ENCODE assay signal across 16 cellular contexts in the genomic region with DNA sequence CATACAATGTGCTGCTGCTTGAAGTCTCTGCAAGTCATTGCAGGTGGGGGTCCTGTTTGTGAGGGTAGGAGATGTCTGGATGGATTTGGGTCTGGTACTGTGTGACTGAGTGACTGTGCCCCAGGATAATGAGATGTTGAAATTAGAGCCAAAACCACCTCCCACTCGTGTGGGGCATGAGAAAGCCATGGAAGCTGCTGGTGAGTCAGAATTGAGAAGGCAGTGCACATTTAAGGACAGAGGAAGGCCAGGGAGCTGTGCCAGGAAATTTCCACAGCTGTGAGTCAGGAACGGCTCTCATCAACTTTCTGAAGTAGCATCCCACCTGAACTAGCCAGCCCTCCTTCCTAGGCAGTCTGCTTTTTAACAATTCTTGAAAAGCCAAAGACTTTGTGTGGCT.
DNase-seq lines count a peak whose midpoint lies in the region; ATAC-seq, FAIRE-seq and TF ChIP-seq lines count a peak whose summit lies in the region.
"Had no signal": no experiment of that assay in that cellular context is flagged by ENCODE, and none has a peak within 500 bp of the region (broad histone marks: within the 10 kb centered on the region; RNA-seq: fewer than 3 reads in every experiment).

No MANE protein-coding gene starts in this region.

- FAIRE-seq in keratinocyte (lab: Jason Lieb, UNC) (peak; percentile 73), GM12892 (lab: Jason Lieb, UNC) (no peak)
- FAIRE-seq: kidney had no signal

- no peaks in the 10 kb centered on the region for H3K9me3 ChIP-seq in keratinocyte (ENCODE audit: control insufficient read depth, low read depth, low read length)
- H3K9me3 ChIP-seq: neutrophil had no signal

- TF ChIP-seq POLR2A in GM12892 (IDR thresholded peaks at IDR 0.05; ENCODE audit: low read depth, low read length): no peak

- dilution Hi-C loops in keratinocyte (cut with MboI; ENCODE audit: extremely low pct_ligation_motif_present, low sequenced_read_pairs): no loop called here

- CTCF ChIA-PET in AG04449 (lab: Yijun Ruan, JAX): no interaction called here

- H2AFZ ChIP-seq in keratinocyte (ENCODE audit: control insufficient read depth, low read length): no peak overlapping the region

- H3K9ac ChIP-seq in keratinocyte (ENCODE audit: control insufficient read depth, extremely low read depth, insufficient read depth, low read length): no peak overlapping the region

- no peak for ATAC-seq in HG03571 (IDR thresholded peaks at IDR 0.05; ENCODE audit: unreplicated experiment)
- ATAC-seq: stimulated activated naive CD8-positive, alpha-beta T cell treated with anti-CD3 and anti-CD28 coated beads, Interleukin-15, Interleukin-2, amounts not matched to agents 100 U/mL and 50 U/mL, for 24 hours had no signal

- no peaks in the 10 kb centered on the region for H3K36me3 ChIP-seq in keratinocyte (ENCODE audit: control insufficient read depth in 2 of 2, extremely low read depth in 1 of 2, insufficient read depth in 2 of 2, low read length in 2 of 2)
- H3K36me3 ChIP-seq: neutrophil had no signal

- H3K9me1 ChIP-seq in keratinocyte (ENCODE audit: control insufficient read depth, extremely low read depth, insufficient read depth, low read length): no peaks in the 10 kb centered on the region

- TF ChIP-seq CTCF in AG04449 (IDR thresholded peaks at IDR 0.05; ENCODE audit: insufficient read depth, low read length, missing control alignments): no peak
- TF ChIP-seq CTCF in astrocyte of the spinal cord (IDR thresholded peaks at IDR 0.05; ENCODE audit: low read depth, low read length): no peak
- TF ChIP-seq CTCF in keratinocyte (optimal IDR thresholded peaks at IDR 0.05 in 1 of 3, IDR thresholded peaks at IDR 0.05 in 1 of 3, conservative IDR thresholded peaks at IDR 0.05 in 1 of 3; ENCODE audit: extremely low read depth in 1 of 3, insufficient read depth in 2 of 3, low read length in 3 of 3): no peak

- in situ Hi-C loops in astrocyte of the spinal cord (cut with HindIII; ENCODE audit: low sequenced_read_pairs): no loop called here

- H4K20me1 ChIP-seq in keratinocyte (ENCODE audit: control insufficient read depth, extremely low read depth, insufficient read depth, low read length): no peaks in the 10 kb centered on the region

- H3K27ac ChIP-seq in keratinocyte (ENCODE audit: control insufficient read depth, insufficient read depth, low read length): no peak overlapping the region
- H3K27ac ChIP-seq: neutrophil had no signal

- no peak overlapping the region for H3K4me3 ChIP-seq in AG04449 (ENCODE audit: low read depth, low read length)
- no peak overlapping the region for H3K4me3 ChIP-seq in astrocyte of the spinal cord (ENCODE audit: low read depth, low read length)
- H3K4me3 ChIP-seq in keratinocyte (ENCODE audit: control insufficient read depth in 2 of 3, extremely low read depth in 1 of 3, insufficient read depth in 2 of 3, low read depth in 1 of 3, low read length in 3 of 3): no peak overlapping the region

- no peak overlapping the region for H3K4me2 ChIP-seq in keratinocyte (ENCODE audit: control insufficient read depth, extremely low read depth, insufficient read depth, low read depth, low read length)

- DNase-seq in AG04449 (ENCODE audit: low read depth, low spot score): peak; percentile 31
- DNase-seq in HS-27A (ENCODE audit: low read depth): peak; percentile 39
- DNase-seq in astrocyte of the spinal cord (ENCODE audit: low read depth, low spot score): peak; percentile 89
- DNase-seq in keratinocyte (ENCODE audit: low read depth, low spot score): no peak
- no peak for DNase-seq in GM12892 (ENCODE audit: insufficient read length)
- no peak for DNase-seq in HuH-7 (ENCODE audit: low spot score)
- DNase-seq in activated naive CD4-positive, alpha-beta T cell (lab: John Stamatoyannopoulos, UW): no peak
- DNase-seq: activated CD4-positive, alpha-beta T cell treated with anti-CD3 and anti-CD28 coated beads, Interleukin-2, amount 50 U/mL, for 4 hours; activated naive CD4-positive, alpha-beta T cell treated with anti-CD3 and anti-CD28 coated beads, Interleukin-2, amount 10 ng/mL, durations not matched to agents 7 days and 5 days; H7; kidney; MM.1S; NCI-H526; stimulated activated naive CD8-positive, alpha-beta T cell treated with anti-CD3 and anti-CD28 coated beads, Interleukin-15, Interleukin-2, amounts not matched to agents 100 U/mL and 50 U/mL, for 24 hours had no signal

- no peaks in the 10 kb centered on the region for H3K4me1 ChIP-seq in keratinocyte (ENCODE audit: control insufficient read depth, extremely low read depth, insufficient read depth, low read length)

- POLR2A ChIA-PET in AG04449 (lab: Yijun Ruan, JAX): interaction anchor here (1.1 kb wide), 1 partner anchor 32 kb away, joined by 3 read pairs; no protein-coding TSS in a partner anchor

- no peaks in the 10 kb centered on the region for H3K79me2 ChIP-seq in keratinocyte (ENCODE audit: control insufficient read depth, insufficient read depth, low read length)

- H3K27me3 ChIP-seq in keratinocyte (ENCODE audit: control insufficient read depth, extremely low read depth, insufficient read depth, low read length): no peaks in the 10 kb centered on the region
- H3K27me3 ChIP-seq: neutrophil had no signal

Comparison
In these comparisons a context has a peak if more than half of its experiments do, and no peak if none do; other contexts are left out.
1. DNase-seq: peak in AG04449 (single experiment), HS-27A (single experiment) and astrocyte of the spinal cord (single experiment); none in keratinocyte (single experiment), GM12892 (single experiment), HuH-7 (single experiment) and activated naive CD4-positive, alpha-beta T cell (0 of 4).